ENCODE assay signal across 7 cellular contexts in the genomic region with DNA sequence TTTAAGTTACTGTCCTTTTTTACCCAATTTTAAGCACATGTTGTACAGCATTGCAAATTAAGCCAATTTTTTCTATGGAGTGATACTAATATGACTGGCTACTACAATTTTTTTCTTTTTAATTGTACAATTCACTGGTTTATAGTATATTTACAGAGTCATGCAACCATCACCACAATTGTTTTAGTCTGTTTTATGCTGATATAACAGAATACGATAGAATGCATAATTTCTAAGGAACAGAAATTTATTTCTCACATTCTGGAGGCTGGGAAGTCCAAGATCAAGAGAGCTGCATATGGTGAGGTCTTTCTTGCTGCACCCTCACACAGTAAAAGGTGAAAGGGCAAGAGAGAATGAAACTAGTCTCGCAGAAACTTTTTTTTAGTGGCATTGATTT.
"Had no signal": no experiment of that assay in that cellular context is flagged by ENCODE, and none has a peak within 500 bp of the region (broad histone marks: within the 10 kb centered on the region; RNA-seq: fewer than 3 reads in every experiment).

No MANE protein-coding gene starts in this region.

- H3K4me2 ChIP-seq: KMS-11 had no signal

- H3K27ac ChIP-seq: HL-60, KMS-11 had no signal

- H3K9ac ChIP-seq: KMS-11 had no signal

- FAIRE-seq: HepG2, HTR-8/SVneo had no signal

- DNase-seq: IMR-90, KBM-7, KG1 had no signal

- ATAC-seq: HepG2 had no signal
